In genomic region chr1:115090956-115091355, GRCh38 we compare ENCODE assay signal across 16 cellular contexts. TPM values are rescaled to one million over a fixed set of nuclear protein-coding genes. Genes with fewer than 3 reads are reported as not detected.
DNase-seq lines count a peak whose midpoint lies in the region; ATAC-seq and TF ChIP-seq lines count a peak whose summit lies in the region.
"Had no signal": no experiment of that assay in that cellular context is flagged by ENCODE, and none has a peak within 500 bp of the region (broad histone marks: within the 10 kb centered on the region; RNA-seq: fewer than 3 reads in every experiment).

No MANE protein-coding gene starts in this region.

- 0 out of 2 replicates have a peak, but pooled peaks cover 14% of the 10 kb centered on the region for H3F3A ChIP-seq in GM23248 (ENCODE audit: insufficient read depth)

- DNase-seq in CD4-positive, CD25-positive, alpha-beta regulatory T cell = no peak
- DNase-seq in GM23248 = no peak
- no peak for DNase-seq in esophagus muscularis mucosa (ENCODE audit: extremely low spot score)
- no peak for DNase-seq in psoas muscle
- no peak for DNase-seq in SW 1271 (lab: John Stamatoyannopoulos, UW)
- DNase-seq in ecto neural progenitor cell (ENCODE audit: low spot score) = no peak
- DNase-seq: activated CD4-positive, CD25-positive, alpha-beta regulatory T cell treated with anti-CD3 and anti-CD28 coated beads, Interleukin-2, amount 50 U/mL, for 72 hours; activated CD8-positive, alpha-beta memory T cell treated with anti-CD3 and anti-CD28 coated beads, Interleukin-2, amount 50 U/mL, for 48 hours; activated naive CD8-positive, alpha-beta T cell treated with anti-CD3 and anti-CD28 coated beads, Interleukin-2, amount 10 ng/mL, durations not matched to agents 7 days and 5 days; NCI-H2081 treated with DMSO at 0.1 percent for 48 hours; nucleus accumbens; right lobe of liver; stimulated activated CD4-positive, alpha-beta T cell treated with anti-CD3 and anti-CD28 coated beads, Interleukin-2, amount 100 ng/mL, for 24 hours; substantia nigra had no signal

- H3K4me1 ChIP-seq in CD4-positive, CD25-positive, alpha-beta regulatory T cell (ENCODE audit: control insufficient read depth, insufficient read depth, low read length, poor library complexity, severe bottlenecking) = peaks cover 19% of the 10 kb centered on the region
- H3K4me1 ChIP-seq in GM23248 (ENCODE audit: insufficient read depth) (peaks cover 14% of the 10 kb centered on the region), esophagus muscularis mucosa (peaks cover 7 to 48% (median 44%) of the 10 kb centered on the region in 4 donors), psoas muscle (no peaks in the 10 kb centered on the region)

- no peak overlapping the region for H3K27ac ChIP-seq in CD4-positive, CD25-positive, alpha-beta regulatory T cell (ENCODE audit: insufficient read depth, low read length, poor library complexity, severe bottlenecking)
- peak overlapping the region; percentile 74; the same call in 1 of the 2 replicates for H3K27ac ChIP-seq in GM23248
- peak overlapping the region; percentile 89 to 97 (median 95) for H3K27ac ChIP-seq in esophagus muscularis mucosa (replicated peaks in 1 of 4)
- peak overlapping the region; percentile 41 for H3K27ac ChIP-seq in psoas muscle
- H3K27ac ChIP-seq: right lobe of liver had no signal

- intact Hi-C loops in esophagus muscularis mucosa (cut with DNase I) = no loop called here
- intact Hi-C loops in psoas muscle (cut with DNase I) = no loop called here

- TF ChIP-seq CTCF in esophagus muscularis mucosa (IDR thresholded peaks at IDR 0.05) (no peak), psoas muscle (IDR thresholded peaks at IDR 0.05) (no peak)

- no peaks in the 10 kb centered on the region for H3K36me3 Mint-ChIP-seq in CD4-positive, CD25-positive, alpha-beta regulatory T cell
- H3K36me3 Mint-ChIP-seq: activated naive CD8-positive, alpha-beta T cell treated with anti-CD3 and anti-CD28 coated beads, Interleukin-2, amount 10 ng/mL, durations not matched to agents 7 days and 5 days had no signal

- no peak overlapping the region for H2AFZ ChIP-seq in GM23248

- H3K27ac Mint-ChIP-seq in CD4-positive, CD25-positive, alpha-beta regulatory T cell = peak overlapping the region in 1 of 3 donors; percentile 32
- H3K27ac Mint-ChIP-seq: T-helper 2 cell treated with Interferon-gamma antibody and Interleukin-4, amounts not matched to agents 5 μg/mL and 100 μg/mL, for 36 hours had no signal

- ATAC-seq in CD4-positive, CD25-positive, alpha-beta regulatory T cell (ENCODE audit: low read depth in 2 of 2) = no peak
- ATAC-seq in psoas muscle (no peak), HG02610 (IDR thresholded peaks at IDR 0.05; ENCODE audit: unreplicated experiment) (no peak)
- ATAC-seq: right lobe of liver had no signal

- no peaks in the 10 kb centered on the region for H3K9me3 ChIP-seq in CD4-positive, CD25-positive, alpha-beta regulatory T cell (ENCODE audit: control insufficient read depth in 2 of 2, low read length in 2 of 2)
- H3K9me3 ChIP-seq in GM23248 (ENCODE audit: low read depth) (no peaks in the 10 kb centered on the region), esophagus muscularis mucosa (no peaks in the 10 kb centered on the region), psoas muscle (no peaks in the 10 kb centered on the region)
- H3K9me3 ChIP-seq: right lobe of liver had no signal

- no peak overlapping the region for H3K9ac ChIP-seq in GM23248

- no peaks in the 10 kb centered on the region for H3K9me2 ChIP-seq in GM23248 (ENCODE audit: insufficient read depth)

- no peak overlapping the region for H3K4me2 ChIP-seq in GM23248 (ENCODE audit: unreplicated experiment)

- no peaks in the 10 kb centered on the region for H3K36me3 ChIP-seq in CD4-positive, CD25-positive, alpha-beta regulatory T cell (ENCODE audit: control insufficient read depth, insufficient read depth, low read length)
- H3K36me3 ChIP-seq in GM23248 (ENCODE audit: low read depth) = no peaks in the 10 kb centered on the region
- no peaks in the 10 kb centered on the region for H3K36me3 ChIP-seq in esophagus muscularis mucosa
- no peaks in the 10 kb centered on the region for H3K36me3 ChIP-seq in psoas muscle (ENCODE audit: insufficient read depth in 1 of 2, low read depth in 1 of 2)
- H3K36me3 ChIP-seq: right lobe of liver had no signal

- in situ Hi-C loops in GM23248 (cut with MboI) = no loop called here

- peaks cover 0 to 19% (median 17%) of the 10 kb centered on the region in 4 donors for H3K4me1 Mint-ChIP-seq in CD4-positive, CD25-positive, alpha-beta regulatory T cell

- TF ChIP-seq EP300 in esophagus muscularis mucosa (IDR thresholded peaks at IDR 0.05) = no peak

- no peak overlapping the region for H3K4me3 ChIP-seq in CD4-positive, CD25-positive, alpha-beta regulatory T cell (ENCODE audit: low read depth, low read length)
- H3K4me3 ChIP-seq in GM23248 (no peak overlapping the region), esophagus muscularis mucosa (no peak overlapping the region), psoas muscle (no peak overlapping the region)
- H3K4me3 ChIP-seq: right lobe of liver had no signal

- no peak for TF ChIP-seq POLR2A in esophagus muscularis mucosa (IDR thresholded peaks at IDR 0.05; ENCODE audit: low read depth)

- peaks cover 26% of the 10 kb centered on the region for H3K27me3 Mint-ChIP-seq in CD4-positive, CD25-positive, alpha-beta regulatory T cell

- 95 to 97% methylated on average over 4 of the region's 4 CpGs for WGBS in GM23248 (ENCODE audit: low coverage in 1 of 2, low lambda C conversion rate in 2 of 2, missing lambda C conversion rate in 2 of 2), 2 experiments
- 94% methylated on average over 4 of the region's 4 CpGs for WGBS in esophagus muscularis mucosa
- 94 to 97% (median 95%) methylated on average over 4 of the region's 4 CpGs for WGBS in psoas muscle, 3 donors

- peak overlapping the region; percentile 33 to 85 (median 48) for H3K4me3 Mint-ChIP-seq in CD4-positive, CD25-positive, alpha-beta regulatory T cell
- H3K4me3 Mint-ChIP-seq: activated naive CD8-positive, alpha-beta T cell treated with anti-CD3 and anti-CD28 coated beads, Interleukin-2, amount 10 ng/mL, durations not matched to agents 7 days and 5 days; T-helper 2 cell treated with Interferon-gamma antibody and Interleukin-4, amounts not matched to agents 5 μg/mL and 100 μg/mL, for 36 hours had no signal

- H3K27me3 ChIP-seq in CD4-positive, CD25-positive, alpha-beta regulatory T cell (ENCODE audit: control insufficient read depth, insufficient read depth, low read length) = peaks cover 9% of the 10 kb centered on the region
- H3K27me3 ChIP-seq in GM23248 (replicated peaks; ENCODE audit: insufficient read depth) = no peaks in the 10 kb centered on the region
- H3K27me3 ChIP-seq in esophagus muscularis mucosa = peaks cover 0 to 6% (median 0%) of the 10 kb centered on the region in 4 donors
- H3K27me3 ChIP-seq in psoas muscle (ENCODE audit: insufficient read depth in 3 of 3, low read length in 2 of 3) = no peaks in the 10 kb centered on the region
- H3K27me3 ChIP-seq: right lobe of liver had no signal

- H3K79me2 ChIP-seq in GM23248 (ENCODE audit: insufficient read depth) = no peaks in the 10 kb centered on the region

- peaks cover 0 to 4% (median 0%) of the 10 kb centered on the region in 7 donors for H3K9me3 Mint-ChIP-seq in CD4-positive, CD25-positive, alpha-beta regulatory T cell
- H3K9me3 Mint-ChIP-seq: activated naive CD8-positive, alpha-beta T cell treated with anti-CD3 and anti-CD28 coated beads, Interleukin-2, amount 10 ng/mL, durations not matched to agents 7 days and 5 days had no signal

- H4K20me1 ChIP-seq in GM23248 (ENCODE audit: insufficient read depth) = no peaks in the 10 kb centered on the region

RNA-seq across cellular contexts. Expression of gene TSPAN2, which starts 1.7 kb away (rescaled TPM):
- 5.0 TPM for total RNA-seq in CD4-positive, CD25-positive, alpha-beta regulatory T cell
- 1 to 10 TPM; 1.1 to 4.2 (median 2.5) TPM for polyA plus RNA-seq in CD4-positive, CD25-positive, alpha-beta regulatory T cell
- 2.7 and 9.0 TPM in 2 replicates for total RNA-seq in GM23248 (2014; rRNA removed; shearing (Covaris generic))
- 8.1 and 10.1 TPM in 2 replicates for polyA plus RNA-seq in GM23248 (2016; fragmentation: Nextera tagmentation; extraction: Ambion mirVana)
- 10 to 100 TPM; 35.8 to 70.2 (median 66.7) TPM for total RNA-seq in esophagus muscularis mucosa
- 1 to 10 TPM; 1.2 to 2.3 (median 2.1) TPM for total RNA-seq in psoas muscle
- polyA plus RNA-seq in psoas muscle = 1 to 10 TPM in 2 of 3 donors, under 1 TPM in 1; 0.87 to 1.4 (median 1.1) TPM
